ENCODE assay signal across 8 cellular contexts in genomic region chr13:98478134-98479129, GRCh38.
DNase-seq lines count a peak whose midpoint lies in the region; ATAC-seq, FAIRE-seq and TF ChIP-seq lines count a peak whose summit lies in the region.

No MANE protein-coding gene starts in this region.

- DNase-seq in GM18507 (ENCODE audit: extremely low spot score, insufficient read length, low read depth) = no peak
- DNase-seq in H54 (ENCODE audit: insufficient read length, low spot score) = peak; percentile 61
- DNase-seq in PC-3 = peak; percentile 26
- DNase-seq in esophagus squamous epithelium (lab: John Stamatoyannopoulos, UW) = no peak
- no peak for DNase-seq in cortex of kidney (lab: John Stamatoyannopoulos, UW)
- DNase-seq in Kasumi-1 (lab: John Stamatoyannopoulos, UW) = no peak
- DNase-seq in HT-29 (ENCODE audit: low spot score) = no peak
- no peak for DNase-seq in hepatocyte (ENCODE audit: low spot score)

- intact Hi-C loops in PC-3 (cut with micrococcal nuclease) = no loop called here
- intact Hi-C loops in esophagus squamous epithelium (cut with DNase I) = loop anchor here (5.0 kb wide), 1 partner anchor 99 kb away; the partner anchor contains the start of gene STK24

- no TSS peak for BruUV-seq in PC-3 (replicated peaks; lab: Mats Ljungman, UMichigan)

- WGBS in esophagus squamous epithelium, 2 donors = 76 to 84% methylated on average over 17 to 18 of the region's 18 CpGs
- WGBS in hepatocyte (ENCODE audit: low lambda C conversion rate, missing lambda C conversion rate) = 90% methylated on average over 18 of the region's 18 CpGs

- H3K4me1 ChIP-seq in PC-3 (ENCODE audit: insufficient read depth, low read length) = peaks cover 42% of the 10 kb centered on the region
- H3K4me1 ChIP-seq in esophagus squamous epithelium = peaks cover 37 to 97% (median 51%) of the 10 kb centered on the region in 3 donors
- peaks cover 29% of the 10 kb centered on the region for H3K4me1 ChIP-seq in hepatocyte (ENCODE audit: insufficient read depth)

- CTCF ChIA-PET in PC-3 (lab: Charles Lee) = interaction anchor here (0.6 kb wide), 1 partner anchor 362 kb away, joined by 3 read pairs; no protein-coding TSS in a partner anchor

- H3K9ac ChIP-seq in PC-3 (ENCODE audit: low read length) = no peak overlapping the region; the same call in 1 of the 2 replicates

- H3K27me3 ChIP-seq in PC-3 (ENCODE audit: low read length) = no peaks in the 10 kb centered on the region
- H3K27me3 ChIP-seq in esophagus squamous epithelium = no peaks in the 10 kb centered on the region
- H3K27me3 ChIP-seq in hepatocyte = no peaks in the 10 kb centered on the region

- FAIRE-seq in GM18507 (lab: Jason Lieb, UNC) (peak; percentile 95), H54 (lab: Jason Lieb, UNC) (peak; percentile 11)

- POLR2A ChIA-PET in PC-3 (lab: Charles Lee; ENCODE audit: unreplicated experiment) = no interaction called here

- H4K20me1 ChIP-seq in PC-3 (ENCODE audit: low read length) (no peaks in the 10 kb centered on the region), hepatocyte (ENCODE audit: insufficient read depth, poor library complexity, severe bottlenecking) (peaks cover 19% of the 10 kb centered on the region)

- H3K4me2 ChIP-seq in PC-3 (ENCODE audit: low read length) (no peak overlapping the region), hepatocyte (no peak overlapping the region)

- H3K9me3 ChIP-seq in PC-3 (ENCODE audit: low read length) (no peaks in the 10 kb centered on the region), esophagus squamous epithelium (no peaks in the 10 kb centered on the region), hepatocyte (ENCODE audit: low read depth) (no peaks in the 10 kb centered on the region)

- peaks cover 5% of the 10 kb centered on the region for H3F3A ChIP-seq in PC-3 (ENCODE audit: low read length, unreplicated experiment)

- no peak for ATAC-seq in PC-3

- TF ChIP-seq POLR2A in H54 (IDR thresholded peaks at IDR 0.05; ENCODE audit: low read depth, low read length) (no peak), esophagus squamous epithelium (IDR thresholded peaks at IDR 0.05) (no peak)

- peaks cover 20% of the 10 kb centered on the region for H3K36me3 ChIP-seq in PC-3 (ENCODE audit: low read depth, low read length)
- H3K36me3 ChIP-seq in esophagus squamous epithelium = peaks cover 13 to 35% (median 13%) of the 10 kb centered on the region in 3 donors
- H3K36me3 ChIP-seq in hepatocyte (replicated peaks; ENCODE audit: insufficient read depth, low read depth) = no peaks in the 10 kb centered on the region

- TF ChIP-seq CTCF in PC-3 (conservative IDR thresholded peaks at IDR 0.05; ENCODE audit: low read depth, low read length) (no peak), esophagus squamous epithelium (IDR thresholded peaks at IDR 0.05) (no peak), hepatocyte (IDR thresholded peaks at IDR 0.05; ENCODE audit: poor library complexity) (no peak)

- H3K27ac ChIP-seq in PC-3 (ENCODE audit: low read length) (peak overlapping the region; percentile 96), esophagus squamous epithelium (peak overlapping the region; percentile 19 to 89 (median 54)), hepatocyte (no peak overlapping the region)

- peaks cover 80% of the 10 kb centered on the region for H3K79me2 ChIP-seq in PC-3 (ENCODE audit: low read length)
- peaks cover 76% of the 10 kb centered on the region for H3K79me2 ChIP-seq in hepatocyte

- H3K4me3 ChIP-seq in PC-3 (ENCODE audit: low read length) (no peak overlapping the region), esophagus squamous epithelium (no peak overlapping the region), hepatocyte (no peak overlapping the region)

- H2AFZ ChIP-seq in PC-3 (ENCODE audit: low read length) (no peak overlapping the region), hepatocyte (no peak overlapping the region)

- H3K9me2 ChIP-seq in PC-3 (replicated peaks; ENCODE audit: low read length) = no peaks in the 10 kb centered on the region
- no peaks in the 10 kb centered on the region for H3K9me2 ChIP-seq in hepatocyte (replicated peaks; ENCODE audit: insufficient read depth)

Comparison
In these comparisons a context has a peak if more than half of its experiments do, and no peak if none do; other contexts are left out.
1. DNase-seq: peak in H54 (single experiment) and PC-3 (single experiment); none in GM18507 (single experiment), esophagus squamous epithelium (single experiment), cortex of kidney (single experiment), Kasumi-1 (0 of 2), HT-29 (single experiment) and hepatocyte (single experiment).